11 cellular contexts compared by ENCODE assay signal in the genomic region with DNA sequence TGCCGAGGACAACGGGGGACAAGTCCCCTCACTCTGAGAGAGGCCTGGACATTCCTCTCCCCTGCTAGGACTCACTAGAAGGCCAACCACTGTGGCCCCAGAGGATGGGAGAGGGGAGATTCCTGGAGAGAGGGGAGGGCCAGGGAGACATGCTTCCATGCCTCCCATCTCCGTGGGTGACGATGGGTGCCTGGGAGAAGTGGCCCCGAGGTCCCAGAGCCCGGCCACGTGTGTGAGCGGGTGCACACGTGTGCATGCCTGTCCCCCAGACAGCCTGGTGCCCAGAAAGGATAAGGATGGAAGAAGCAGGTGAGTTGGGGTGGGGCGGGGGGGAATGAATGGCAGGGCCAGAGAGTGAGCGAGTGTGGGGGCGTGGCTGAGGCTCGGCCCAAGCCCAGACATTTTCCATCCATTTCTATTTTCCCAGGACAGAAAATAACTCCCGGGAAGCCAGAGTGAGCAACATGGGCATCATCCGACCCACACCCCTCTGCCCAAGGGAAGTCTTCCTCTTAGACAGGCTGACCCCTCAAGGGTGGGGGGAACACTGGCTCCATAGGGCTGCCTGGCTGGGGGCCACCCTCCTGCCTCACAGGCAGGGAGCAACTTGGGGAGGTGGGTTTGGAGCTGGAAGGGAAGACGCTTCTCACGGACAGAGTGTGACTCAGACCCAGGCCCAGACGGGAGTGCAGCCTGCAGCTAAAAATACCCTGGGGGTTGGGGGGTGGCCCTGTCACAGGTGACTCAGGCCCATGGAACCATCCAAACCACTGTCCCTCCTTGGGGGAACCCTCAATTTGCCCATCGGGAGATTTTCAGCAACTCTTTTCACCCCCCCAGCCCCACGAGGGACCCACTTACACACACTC. TPM values are rescaled to one million over a fixed set of nuclear protein-coding genes. Genes with fewer than 3 reads are reported as not detected.
DNase-seq lines count a peak whose midpoint lies in the region; ATAC-seq, FAIRE-seq and TF ChIP-seq lines count a peak whose summit lies in the region.
"Not testable (repeated sequence)": the region's sequence is repeated elsewhere in the genome, so short reads cannot be mapped to it uniquely, and the experiment has no call there.
"Had no signal": no experiment of that assay in that cellular context is flagged by ENCODE, and none has a peak within 500 bp of the region (broad histone marks: within the 10 kb centered on the region; RNA-seq: fewer than 3 reads in every experiment).

No MANE protein-coding gene starts in this region.

- intact Hi-C loops in Panc1 (cut with micrococcal nuclease; ENCODE audit: unreplicated experiment); activated CD8-positive, alpha-beta T cell treated with anti-CD3 and anti-CD28 coated beads for 36 hours (cut with micrococcal nuclease); psoas muscle (cut with DNase I); upper lobe of right lung (cut with DNase I): not testable (repeated sequence)

- not testable (repeated sequence) for FAIRE-seq in A549 (lab: Jason Lieb, UNC); H54 (lab: Jason Lieb, UNC)

- WGBS in A549 (ENCODE audit: missing lambda C conversion rate) = 68% methylated on average over 16 of the region's 20 CpGs
- WGBS in psoas muscle, 3 donors = 81 to 85% (median 84%) methylated on average over 9 to 17 of the region's 20 CpGs

- H3K4me1 ChIP-seq in A549; Panc1 (ENCODE audit: control insufficient read depth, insufficient read depth, low read length); psoas muscle; upper lobe of right lung: not testable (repeated sequence)

- TF ChIP-seq EP300 in A549 (IDR thresholded peaks at IDR 0.05) = not testable (repeated sequence)

- H3K4me3 Mint-ChIP-seq in activated CD8-positive, alpha-beta T cell treated with anti-CD3 and anti-CD28 coated beads for 36 hours = not testable (repeated sequence)

- TF ChIP-seq RAD21 in A549 (conservative IDR thresholded peaks at IDR 0.05 in 1 of 2, IDR thresholded peaks at IDR 0.05 in 1 of 2) = not testable (repeated sequence)

- not testable (repeated sequence) for H3K27me3 Mint-ChIP-seq in activated CD8-positive, alpha-beta T cell treated with anti-CD3 and anti-CD28 coated beads for 36 hours

- in situ Hi-C loops in Panc1 (cut with HindIII; ENCODE audit: low pct_unique_long_range_greater_than_20kb, low sequenced_read_pairs) = not testable (repeated sequence)

- H3K4me1 Mint-ChIP-seq in activated CD8-positive, alpha-beta T cell treated with anti-CD3 and anti-CD28 coated beads for 36 hours (ENCODE audit: low read depth) = not testable (repeated sequence)

- peak overlapping the region; percentile 36; the same call in 2 of the 3 replicates for H3K4me2 ChIP-seq in A549

- peak; percentile 89 to 90 for ATAC-seq in A549
- ATAC-seq in Panc1 = peak; percentile 69
- peak; percentile 27 for ATAC-seq in activated CD8-positive, alpha-beta T cell treated with anti-CD3 and anti-CD28 coated beads for 36 hours
- peak; percentile 50 for ATAC-seq in esophagus mucosa
- peak; percentile 10 for ATAC-seq in left lobe of liver
- peak; percentile 91 to 96 (median 95) for ATAC-seq in psoas muscle
- ATAC-seq in upper lobe of right lung = peak; percentile 28

- H3K36me3 ChIP-seq in Panc1 (ENCODE audit: control insufficient read depth, insufficient read depth, low read length); psoas muscle (ENCODE audit: insufficient read depth in 1 of 2, low read depth in 1 of 2); upper lobe of right lung: not testable (repeated sequence)

- CTCF ChIA-PET in A549 (lab: Yijun Ruan, JAX); Panc1 (lab: Charles Lee); activated CD8-positive, alpha-beta T cell treated with anti-CD3 and anti-CD28 coated beads for 36 hours (lab: Charles Lee): not testable (repeated sequence)

- not testable (repeated sequence) for H3K9me3 ChIP-seq in A549; Panc1 (ENCODE audit: control insufficient read depth, insufficient read depth, low read depth, low read length); psoas muscle; upper lobe of right lung

- H3K9me3 Mint-ChIP-seq in activated CD8-positive, alpha-beta T cell treated with anti-CD3 and anti-CD28 coated beads for 36 hours = not testable (repeated sequence)

- not testable (repeated sequence) for H3K27ac Mint-ChIP-seq in activated CD8-positive, alpha-beta T cell treated with anti-CD3 and anti-CD28 coated beads for 36 hours

- POLR2A ChIA-PET in A549 (lab: Yijun Ruan, JAX); Panc1 (lab: Charles Lee); activated CD8-positive, alpha-beta T cell treated with anti-CD3 and anti-CD28 coated beads for 36 hours (lab: Charles Lee): not testable (repeated sequence)

- H3K36me3 Mint-ChIP-seq in activated CD8-positive, alpha-beta T cell treated with anti-CD3 and anti-CD28 coated beads for 36 hours (ENCODE audit: low read depth) = not testable (repeated sequence)

- H3K27ac ChIP-seq in A549; Panc1 (ENCODE audit: low read length); psoas muscle; upper lobe of right lung: not testable (repeated sequence)

- not testable (repeated sequence) for TF ChIP-seq CTCF in A549 (IDR thresholded peaks at IDR 0.05); Panc1 (IDR thresholded peaks at IDR 0.05); activated CD8-positive, alpha-beta T cell treated with anti-CD3 and anti-CD28 coated beads for 36 hours (IDR thresholded peaks at IDR 0.05); psoas muscle (IDR thresholded peaks at IDR 0.05); upper lobe of right lung (IDR thresholded peaks at IDR 0.05)

- not testable (repeated sequence) for DNase-seq in A549 (ENCODE audit: low read depth in 1 of 2, low spot score in 1 of 2); Panc1 (ENCODE audit: low read depth, low spot score); activated CD8-positive, alpha-beta T cell treated with anti-CD3 and anti-CD28 coated beads for 36 hours; left lobe of liver (ENCODE audit: low spot score); psoas muscle; upper lobe of right lung
- peak; percentile 26 for DNase-seq in H54 (ENCODE audit: insufficient read length, low spot score)

- not testable (repeated sequence) for TF ChIP-seq POLR2A in A549 (IDR thresholded peaks at IDR 0.05; ENCODE audit: low read length); H54 (IDR thresholded peaks at IDR 0.05; ENCODE audit: low read depth, low read length)

- H3K4me3 ChIP-seq in A549; Panc1 (ENCODE audit: low read depth in 2 of 2, low read length in 2 of 2); psoas muscle; upper lobe of right lung: not testable (repeated sequence)

- not testable (repeated sequence) for H3K27me3 ChIP-seq in Panc1 (ENCODE audit: control insufficient read depth, insufficient read depth, low read length); psoas muscle (ENCODE audit: insufficient read depth in 3 of 3, low read length in 2 of 3); upper lobe of right lung

- not testable (repeated sequence) for BruUV-seq in Panc1 (replicated peaks; lab: Mats Ljungman, UMichigan)

TF ChIP-seq in A549, 52 proteins besides CTCF, POLR2A, EP300 and RAD21:
- not testable (repeated sequence) for TF ChIP-seq FOSL2 (IDR thresholded peaks at IDR 0.05)
- peak; percentile 46 for TF ChIP-seq FOSL2 (CRISPR knock-in tag; IDR thresholded peaks at IDR 0.05)

RNA-seq across cellular contexts. Expression of gene SPDYE1, which starts 29.3 kb away (rescaled TPM):
- polyA plus RNA-seq in A549 (2011; rRNA removed) (not detected in 2 replicates), A549 (2017; fragmentation: RNase III; extraction: RNeasy Plus Mini Kit Qiagen cat#74134 plus additional on column Dnase treatment) (not detected in 3 replicates), psoas muscle (not detected)
- not detected in 2 replicates for polyA plus RNA-seq in A549 (2012; cell fraction: cytosol; rRNA removed)
- polyA plus RNA-seq in A549 (2012; cell fraction: nucleus; rRNA removed) = not detected in 2 replicates
- not detected in 2 replicates for polyA minus RNA-seq in A549 (2011; rRNA and poly(A)+ RNA removed)
- total RNA-seq in Panc1 (2021; ENCODE audit: unreplicated experiment) (not detected), esophagus mucosa (not detected), left lobe of liver (not detected), psoas muscle (not detected), upper lobe of right lung (not detected)
- polyA plus RNA-seq in Panc1 (2012; ENCODE audit: insufficient read length) = 0.19 TPM
- total RNA-seq in activated CD8-positive, alpha-beta T cell treated with anti-CD3 and anti-CD28 coated beads for 36 hours = not detected
- total RNA-seq: CD8-positive, alpha-beta memory T cell; MCF 10A; NCI-H460 had no signal

RNA-seq across cellular contexts. Expression of gene UBE2D4, which starts 42.2 kb away (rescaled TPM):
- 14.0 and 17.6 TPM in 2 replicates for polyA plus RNA-seq in A549 (2011; rRNA removed)
- polyA plus RNA-seq in A549 (2012; cell fraction: cytosol; rRNA removed) = 11.8 and 13.2 TPM in 2 replicates
- polyA plus RNA-seq in A549 (2012; cell fraction: nucleus; rRNA removed) = 6.1 and 7.5 TPM in 2 replicates
- polyA plus RNA-seq in A549 (2017; fragmentation: RNase III; extraction: RNeasy Plus Mini Kit Qiagen cat#74134 plus additional on column Dnase treatment) = 7.9 to 9.0 TPM (median 8.4 TPM) in 3 replicates
- 25.5 and 30.1 TPM in 2 replicates for polyA minus RNA-seq in A549 (2011; rRNA and poly(A)+ RNA removed)
- 35.9 TPM for total RNA-seq in Panc1 (2021; ENCODE audit: unreplicated experiment)
- polyA plus RNA-seq in Panc1 (2012; ENCODE audit: insufficient read length) = 28.1 TPM
- total RNA-seq in activated CD8-positive, alpha-beta T cell treated with anti-CD3 and anti-CD28 coated beads for 36 hours = 10 to 100 TPM in 1 of 2 experiments, 1 to 10 TPM in 1; 8.8 to 10.2 TPM
- total RNA-seq in esophagus mucosa = 9.2 TPM
- total RNA-seq in left lobe of liver = 17.7 TPM
- 10 to 100 TPM; 54.2 to 78.8 (median 69.1) TPM for total RNA-seq in psoas muscle
- 100 to 1,000 TPM in 1 of 3 donors, 10 to 100 TPM in 2; 50.2 to 118 (median 61.1) TPM for polyA plus RNA-seq in psoas muscle
- total RNA-seq in upper lobe of right lung = 27.2 TPM

Comparison
In these comparisons a context has a peak if more than half of its experiments do, and no peak if none do; other contexts are left out.
1. ATAC-seq: peak in every context shown above with its lines; median percentile 95 in psoas muscle; 90 in A549; 69 in Panc1; 50 in esophagus mucosa; 28 in upper lobe of right lung; 27 in activated CD8-positive, alpha-beta T cell treated with anti-CD3 and anti-CD28 coated beads for 36 hours; 10 in left lobe of liver.